In genomic region chr15:33641069-33641468, GRCh38 we compare ENCODE assay signal across 33 cellular contexts.
"Had no signal": no experiment of that assay in that cellular context is flagged by ENCODE, and none has a peak within 500 bp of the region (broad histone marks: within the 10 kb centered on the region; RNA-seq: fewer than 3 reads in every experiment).

No MANE protein-coding gene starts in this region.

- H3K27ac ChIP-seq: adrenal gland, body of pancreas, esophagus muscularis mucosa, foreskin keratinocyte, gastrocnemius medialis, heart left ventricle, WERI-Rb-1 had no signal

- FAIRE-seq: colon had no signal

- H3K4me3 ChIP-seq: adrenal gland, body of pancreas, esophagus muscularis mucosa, gastrocnemius medialis, heart left ventricle had no signal

- H3K4me3 Mint-ChIP-seq: activated B cell treated with CpG ODN at 0.5 μM for 24 hours; activated CD8-positive, alpha-beta T cell treated with anti-CD3 and anti-CD28 coated beads for 36 hours; activated naive CD4-positive, alpha-beta T cell treated with anti-CD3 and anti-CD28 coated beads for 36 hours; activated naive CD4-positive, alpha-beta T cell treated with anti-CD3 and anti-CD28 coated beads, Interleukin-2, amount 50 U/mL, for 24 hours; activated naive CD8-positive, alpha-beta T cell treated with anti-CD3 and anti-CD28 coated beads for 36 hours; activated naive CD8-positive, alpha-beta T cell treated with anti-CD3 and anti-CD28 coated beads, Interleukin-2, amount 50 U/mL, for 24 hours; activated T-cell treated with anti-CD3 and anti-CD28 coated beads, Interleukin-2, amount 50 U/mL, for 4 hours; effector memory CD8-positive, alpha-beta T cell had no signal

- H3K4me1 ChIP-seq: adrenal gland, body of pancreas, esophagus muscularis mucosa, foreskin keratinocyte, heart left ventricle had no signal

- H3K9me3 Mint-ChIP-seq: activated B cell treated with CpG ODN at 0.5 μM for 24 hours; activated CD8-positive, alpha-beta T cell treated with anti-CD3 and anti-CD28 coated beads for 36 hours; activated naive CD4-positive, alpha-beta T cell treated with anti-CD3 and anti-CD28 coated beads for 36 hours; activated naive CD4-positive, alpha-beta T cell treated with anti-CD3 and anti-CD28 coated beads, Interleukin-2, amount 50 U/mL, for 24 hours; activated naive CD8-positive, alpha-beta T cell treated with anti-CD3 and anti-CD28 coated beads for 36 hours; activated naive CD8-positive, alpha-beta T cell treated with anti-CD3 and anti-CD28 coated beads, Interleukin-2, amount 50 U/mL, for 24 hours; activated T-cell treated with anti-CD3 and anti-CD28 coated beads, Interleukin-2, amount 50 U/mL, for 4 hours; activated T-helper 2 cell treated with anti-CD3 and anti-CD28 coated beads, Interferon-gamma antibody, Interleukin-2, Interleukin-4, amounts not matched to agents 10 μg/mL and 5 μg/mL and 100 μg/mL, durations not matched to agents 14 hours and 24 hours and 36 hours had no signal

- DNase-seq: activated B cell treated with CpG ODN at 0.5 μM for 24 hours; activated CD4-positive, alpha-beta T cell treated with anti-CD3 and anti-CD28 coated beads for 48 hours; activated CD4-positive, alpha-beta T cell treated with anti-CD3 and anti-CD28 coated beads, Interleukin-2, amount 50 U/mL, for 1 hour; activated CD4-positive, alpha-beta T cell treated with anti-CD3 and anti-CD28 coated beads, Interleukin-2, amount 50 U/mL, for 48 hours; activated CD8-positive, alpha-beta memory T cell treated with anti-CD3 and anti-CD28 coated beads for 24 hours; activated CD8-positive, alpha-beta T cell treated with anti-CD3 and anti-CD28 coated beads for 36 hours; activated effector memory CD4-positive, alpha-beta T cell treated with anti-CD3 and anti-CD28 coated beads, Interleukin-2, amount 50 U/mL, for 16 hours; activated naive CD4-positive, alpha-beta T cell treated with anti-CD3 and anti-CD28 coated beads for 36 hours; activated naive CD8-positive, alpha-beta T cell treated with anti-CD3 and anti-CD28 coated beads for 36 hours; activated naive CD8-positive, alpha-beta T cell treated with anti-CD3 and anti-CD28 coated beads, Interleukin-2, amount 50 U/mL, for 24 hours; activated T-cell treated with anti-CD3 and anti-CD28 coated beads, Interleukin-2, amount 50 U/mL, for 4 hours; adrenal gland; amygdala; aorta; body of pancreas; caudate nucleus; cortex of kidney; dermis blood vessel endothelial cell; effector CD4-positive, alpha-beta T cell; effector memory CD8-positive, alpha-beta T cell; erythroblast; foreskin keratinocyte; gastrocnemius medialis; glutamatergic neuron; heart left ventricle; hypothalamus; T1000; WERI-Rb-1 had no signal

- H3K27ac Mint-ChIP-seq: activated B cell treated with CpG ODN at 0.5 μM for 24 hours; activated CD8-positive, alpha-beta T cell treated with anti-CD3 and anti-CD28 coated beads for 36 hours; activated naive CD4-positive, alpha-beta T cell treated with anti-CD3 and anti-CD28 coated beads for 36 hours; activated naive CD4-positive, alpha-beta T cell treated with anti-CD3 and anti-CD28 coated beads, Interleukin-2, amount 50 U/mL, for 24 hours; activated naive CD8-positive, alpha-beta T cell treated with anti-CD3 and anti-CD28 coated beads for 36 hours; activated naive CD8-positive, alpha-beta T cell treated with anti-CD3 and anti-CD28 coated beads, Interleukin-2, amount 50 U/mL, for 24 hours; activated T-helper 2 cell treated with anti-CD3 and anti-CD28 coated beads, Interferon-gamma antibody, Interleukin-2, Interleukin-4, amounts not matched to agents 10 μg/mL and 5 μg/mL and 100 μg/mL, durations not matched to agents 14 hours and 24 hours and 36 hours; effector memory CD8-positive, alpha-beta T cell had no signal

- H3K4me1 Mint-ChIP-seq: activated naive CD4-positive, alpha-beta T cell treated with anti-CD3 and anti-CD28 coated beads, Interleukin-2, amount 50 U/mL, for 24 hours; activated naive CD8-positive, alpha-beta T cell treated with anti-CD3 and anti-CD28 coated beads for 36 hours; activated naive CD8-positive, alpha-beta T cell treated with anti-CD3 and anti-CD28 coated beads, Interleukin-2, amount 50 U/mL, for 24 hours had no signal

- H3K27me3 Mint-ChIP-seq: activated B cell treated with CpG ODN at 0.5 μM for 24 hours; activated naive CD8-positive, alpha-beta T cell treated with anti-CD3 and anti-CD28 coated beads for 36 hours; activated naive CD8-positive, alpha-beta T cell treated with anti-CD3 and anti-CD28 coated beads, Interleukin-2, amount 50 U/mL, for 24 hours had no signal

- H3K36me3 ChIP-seq: adrenal gland, gastrocnemius medialis, heart left ventricle, WERI-Rb-1 had no signal

- ATAC-seq: activated CD4-positive, CD25-positive, alpha-beta regulatory T cell treated with anti-CD3 and anti-CD28 coated beads, Interleukin-2, amount 50 U/mL, for 24 hours; activated CD8-positive, alpha-beta T cell treated with anti-CD3 and anti-CD28 coated beads for 36 hours; activated naive CD8-positive, alpha-beta T cell treated with anti-CD3 and anti-CD28 coated beads, Interleukin-2, amount 50 U/mL, for 24 hours; activated T-cell treated with anti-CD3 and anti-CD28 coated beads, Interleukin-2, amount 50 U/mL, for 4 hours; body of pancreas; effector memory CD8-positive, alpha-beta T cell; foreskin keratinocyte; gastrocnemius medialis; heart left ventricle had no signal

- H3K9me3 ChIP-seq: adrenal gland, body of pancreas, esophagus muscularis mucosa, gastrocnemius medialis, heart left ventricle had no signal

- H3K27me3 ChIP-seq: adrenal gland, body of pancreas, esophagus muscularis mucosa, gastrocnemius medialis had no signal

- H3K36me3 Mint-ChIP-seq: activated naive CD4-positive, alpha-beta T cell treated with anti-CD3 and anti-CD28 coated beads, Interleukin-2, amount 50 U/mL, for 24 hours; activated naive CD8-positive, alpha-beta T cell treated with anti-CD3 and anti-CD28 coated beads for 36 hours had no signal
